ENCODE assay signal across 36 cellular contexts in genomic region chr3:94046533-94046932, GRCh38. TPM values are rescaled to one million over a fixed set of nuclear protein-coding genes. Genes with fewer than 3 reads are reported as not detected.
"Had no signal": no experiment of that assay in that cellular context is flagged by ENCODE, and none has a peak within 500 bp of the region (broad histone marks: within the 10 kb centered on the region; RNA-seq: fewer than 3 reads in every experiment).

No MANE protein-coding gene starts in this region.

- H3K36me3 ChIP-seq: adrenal gland, breast epithelium had no signal

- H3K27ac ChIP-seq: adrenal gland, body of pancreas, brain microvascular endothelial cell, breast epithelium, VCaP had no signal

- H3K4me3 ChIP-seq: adrenal gland, body of pancreas, breast epithelium had no signal

- H3K4me1 ChIP-seq: adrenal gland, body of pancreas, breast epithelium had no signal

- H3K9me3 ChIP-seq: adrenal gland, body of pancreas, breast epithelium had no signal

- DNase-seq: activated B cell treated with CpG ODN at 0.5 μM for 24 hours; activated CD4-positive, alpha-beta memory T cell treated with anti-CD3 and anti-CD28 coated beads for 36 hours; activated CD4-positive, alpha-beta T cell treated with anti-CD3 and anti-CD28 coated beads for 4 hours; activated CD4-positive, alpha-beta T cell treated with anti-CD3 and anti-CD28 coated beads, Interleukin-2, amount 10 ng/mL, durations not matched to agents 24 days and 14 days; activated CD4-positive, alpha-beta T cell treated with anti-CD3 and anti-CD28 coated beads, Interleukin-2, amount 50 U/mL, for 1 hour; activated CD4-positive, alpha-beta T cell treated with anti-CD3 and anti-CD28 coated beads, Interleukin-2, amount 50 U/mL, for 4 hours; activated CD4-positive, CD25-positive, alpha-beta regulatory T cell treated with anti-CD3 and anti-CD28 coated beads, Interleukin-2, amount 50 U/mL, for 72 hours; activated CD8-positive, alpha-beta memory T cell treated with anti-CD3 and anti-CD28 coated beads, Interleukin-2, amount 50 U/mL, for 4 hours; activated CD8-positive, alpha-beta T cell treated with anti-CD3 and anti-CD28 coated beads for 36 hours; activated effector memory CD4-positive, alpha-beta T cell treated with anti-CD3 and anti-CD28 coated beads, Interleukin-2, amount 50 U/mL, for 16 hours; activated gamma-delta T cell treated with Interleukin-2 at 50 U/mL for 16 hours; activated naive CD4-positive, alpha-beta T cell; activated naive CD4-positive, alpha-beta T cell treated with anti-CD3 and anti-CD28 coated beads for 36 hours; activated naive CD4-positive, alpha-beta T cell treated with anti-CD3 and anti-CD28 coated beads, Interleukin-2, amount 50 U/mL, for 16 hours; activated naive CD8-positive, alpha-beta T cell treated with anti-CD3 and anti-CD28 coated beads for 36 hours; activated T-cell treated with anti-CD3 and anti-CD28 coated beads for 4 hours; activated T-cell treated with anti-CD3 and anti-CD28 coated beads, Interleukin-2, amount 50 U/mL, for 1 hour; activated T-cell treated with anti-CD3 and anti-CD28 coated beads, Interleukin-2, amount 50 U/mL, for 4 hours; activated T-cell treated with anti-CD3 and anti-CD28 coated beads, Interleukin-2, amount 50 U/mL, for 72 hours; adrenal gland; amniotic stem cell; aorta; body of pancreas; brain microvascular endothelial cell; central memory CD4-positive, alpha-beta T cell; T-helper 2 cell; T-helper 9 cell had no signal

- H3K27me3 ChIP-seq: adrenal gland, body of pancreas, brain microvascular endothelial cell, breast epithelium had no signal

- ATAC-seq: activated CD8-positive, alpha-beta T cell treated with anti-CD3 and anti-CD28 coated beads for 36 hours; activated naive CD4-positive, alpha-beta T cell treated with anti-CD3 and anti-CD28 coated beads, Interleukin-2, amount 50 U/mL, for 72 hours; activated T-cell treated with anti-CD3 and anti-CD28 coated beads, Interleukin-2, amount 50 U/mL, for 4 hours; activated T-cell treated with anti-CD3 and anti-CD28 coated beads, Interleukin-2, amount 50 U/mL, for 72 hours; activated T-helper 17 cell treated with anti-CD3 and anti-CD28 coated beads, Interleukin-2, amount 50 U/mL, for 72 hours; body of pancreas had no signal

RNA-seq across cellular contexts. Expression of gene STX19, which starts 18.1 kb away (rescaled TPM):
- total RNA-seq: activated B cell treated with CpG ODN at 0.5 μM for 24 hours; activated CD4-positive, alpha-beta memory T cell treated with anti-CD3 and anti-CD28 coated beads for 36 hours; activated CD4-positive, alpha-beta T cell treated with anti-CD3 and anti-CD28 coated beads, Interleukin-2, amount 10 ng/mL, durations not matched to agents 24 days and 14 days; activated CD8-positive, alpha-beta memory T cell treated with anti-CD3 and anti-CD28 coated beads for 36 hours; activated CD8-positive, alpha-beta T cell treated with anti-CD3 and anti-CD28 coated beads for 36 hours; activated naive CD4-positive, alpha-beta T cell treated with anti-CD3 and anti-CD28 coated beads for 36 hours; activated naive CD4-positive, alpha-beta T cell treated with anti-CD3 and anti-CD28 coated beads, Interleukin-2, amount 50 U/mL, for 72 hours; activated naive CD8-positive, alpha-beta T cell treated with anti-CD3 and anti-CD28 coated beads for 36 hours; activated T-cell treated with anti-CD3 and anti-CD28 coated beads, Interleukin-2, amount 50 U/mL, for 4 hours; activated T-cell treated with anti-CD3 and anti-CD28 coated beads, Interleukin-2, amount 50 U/mL, for 72 hours; activated T-helper 1 cell treated with anti-CD3 and anti-CD28 coated beads, Interleukin-12 subunit alpha, Interleukin-12 subunit beta, Interleukin-2, Interleukin-4 antibody, amounts not matched to agents 30 ng/mL and 10 ng/mL and 1 ng/mL, durations not matched to agents 14 hours and 24 hours and 36 hours; activated T-helper 17 cell treated with anti-CD3 and anti-CD28 coated beads, Interleukin-2, amount 50 U/mL, for 72 hours; adrenal gland; astrocyte; cardiac septum; cerebellum had no signal
